ENCODE assay signal across 34 cellular contexts in the genomic region with DNA sequence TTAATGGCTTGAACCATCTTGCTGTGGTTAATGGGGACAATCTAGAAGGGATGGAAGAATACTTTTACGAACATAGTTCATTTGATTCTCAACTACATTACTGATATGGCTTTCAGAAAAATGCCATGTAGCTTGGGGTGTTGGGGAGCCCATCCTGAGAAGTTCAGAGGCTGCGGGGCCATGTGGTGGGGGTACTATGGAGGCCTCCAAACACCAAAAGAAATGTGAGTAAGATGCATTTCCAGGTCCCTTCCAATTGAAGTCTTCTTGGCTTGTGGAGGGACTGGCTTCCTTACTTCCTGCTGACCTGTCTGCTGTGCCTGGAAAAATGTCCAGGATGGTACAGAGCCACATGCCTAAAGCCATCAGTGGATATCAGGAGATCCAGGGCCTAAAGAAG. TPM values are rescaled to one million over a fixed set of nuclear protein-coding genes. Genes with fewer than 3 reads are reported as not detected.
"Had no signal": no experiment of that assay in that cellular context is flagged by ENCODE, and none has a peak within 500 bp of the region (broad histone marks: within the 10 kb centered on the region; RNA-seq: fewer than 3 reads in every experiment).

No MANE protein-coding gene starts in this region.

- H3K9me3 ChIP-seq: ovary, psoas muscle, spleen, stomach, thoracic aorta, thyroid gland, tibial nerve, upper lobe of left lung, vagina had no signal

- H3K4me3 Mint-ChIP-seq: natural killer cell; nephron; neural progenitor cell; stimulated activated effector memory CD8-positive, alpha-beta T cell treated with anti-CD3 and anti-CD28 coated beads, Interleukin-12 subunit alpha, Interleukin-12 subunit beta, amount 100 ng/mL, for 72 hours; stimulated activated naive B cell treated with anti-CD40 and anti-IgM and Interleukin-4, amounts not matched to agents 10 μg/mL and 1 μg/mL and 100 μg/mL, for 72 hours; stimulated activated naive CD8-positive, alpha-beta T cell treated with anti-CD3 and anti-CD28 coated beads, Interleukin-15, Interleukin-2, amounts not matched to agents 100 ng/mL and 50 ng/mL, for 24 hours had no signal

- H2AFZ ChIP-seq: neural progenitor cell, parathyroid adenoma had no signal

- H3K4me3 ChIP-seq: neural progenitor cell, ovary, psoas muscle, skin epidermis, smooth muscle cell, spleen, stomach, thoracic aorta, thyroid gland, tibial nerve, upper lobe of left lung, vagina had no signal

- H3K27ac ChIP-seq: neural progenitor cell, ovary, parathyroid adenoma, psoas muscle, skin epidermis, spleen, stomach, thoracic aorta, thyroid gland, tibial nerve, upper lobe of left lung, vagina had no signal

- H3K79me2 ChIP-seq: parathyroid adenoma had no signal

- H3K36me3 ChIP-seq: neural progenitor cell, ovary, spleen, stomach, thoracic aorta, thyroid gland, tibial nerve, upper lobe of left lung, vagina had no signal

- H3K4me1 Mint-ChIP-seq: natural killer cell; nephron; neural progenitor cell; stimulated activated effector memory CD8-positive, alpha-beta T cell treated with anti-CD3 and anti-CD28 coated beads, Interleukin-12 subunit alpha, Interleukin-12 subunit beta, amount 100 ng/mL, for 72 hours; stimulated activated naive B cell treated with anti-CD40 and anti-IgM and Interleukin-4, amounts not matched to agents 10 μg/mL and 1 μg/mL and 100 μg/mL, for 72 hours had no signal

- H3K27me3 ChIP-seq: neural progenitor cell, ovary, thyroid gland, upper lobe of left lung, vagina had no signal

- H3K27ac Mint-ChIP-seq: natural killer cell; nephron; neural progenitor cell; progenitor cell of endocrine pancreas; stimulated activated effector memory CD8-positive, alpha-beta T cell treated with anti-CD3 and anti-CD28 coated beads, Interleukin-12 subunit alpha, Interleukin-12 subunit beta, amount 100 ng/mL, for 72 hours; stimulated activated naive B cell treated with anti-CD40 and anti-IgM and Interleukin-4, amounts not matched to agents 10 μg/mL and 1 μg/mL and 100 μg/mL, for 72 hours; stimulated activated naive CD8-positive, alpha-beta T cell treated with anti-CD3 and anti-CD28 coated beads, Interleukin-15, Interleukin-2, amounts not matched to agents 100 ng/mL and 50 ng/mL, for 24 hours had no signal

- H3K4me1 ChIP-seq: neural progenitor cell, parathyroid adenoma, psoas muscle, thyroid gland, vagina had no signal

- H3K27me3 Mint-ChIP-seq: progenitor cell of endocrine pancreas; stimulated activated naive CD8-positive, alpha-beta T cell treated with anti-CD3 and anti-CD28 coated beads, Interleukin-15, Interleukin-2, amounts not matched to agents 100 ng/mL and 50 ng/mL, for 24 hours had no signal

- H3K9me3 Mint-ChIP-seq: natural killer cell; nephron; neural progenitor cell; stimulated activated naive B cell treated with anti-CD40 and anti-IgM and Interleukin-4, amounts not matched to agents 10 μg/mL and 1 μg/mL and 100 μg/mL, for 72 hours; stimulated activated naive CD8-positive, alpha-beta T cell treated with anti-CD3 and anti-CD28 coated beads, Interleukin-15, Interleukin-2, amounts not matched to agents 100 ng/mL and 50 ng/mL, for 24 hours had no signal

- FAIRE-seq: urothelium cell line had no signal

- H3K4me2 ChIP-seq: neural progenitor cell, smooth muscle cell had no signal

- DNase-seq: natural killer cell; occipital lobe; ovary; posterior cingulate gyrus; psoas muscle; right cardiac atrium; spleen; stimulated activated CD4-positive, alpha-beta T cell treated with anti-CD3 and anti-CD28 coated beads, Interleukin-12 subunit alpha, Interleukin-12 subunit beta, amount 100 ng/mL, for 4 hours; stimulated activated CD4-positive, alpha-beta T cell treated with anti-CD3 and anti-CD28 coated beads, Interleukin-1b, Interleukin-23, amount 100 ng/mL, for 48 hours; stimulated activated CD4-positive, alpha-beta T cell treated with anti-CD3 and anti-CD28 coated beads, Interleukin-4, amount 100 ng/mL, for 1 hour; stimulated activated naive B cell treated with anti-CD40 and anti-IgM and Interleukin-4, amounts not matched to agents 10 μg/mL and 1 μg/mL and 100 μg/mL, for 72 hours; stimulated activated naive CD4-positive, alpha-beta T cell treated with Interleukin-2 at 50 U/mL for 16 hours; stomach; thyroid gland; trophoblast cell; upper lobe of left lung had no signal

- ATAC-seq: natural killer cell; psoas muscle; sciatic nerve; stimulated activated effector memory CD8-positive, alpha-beta T cell treated with anti-CD3 and anti-CD28 coated beads, Interleukin-12 subunit alpha, Interleukin-12 subunit beta, amount 100 ng/mL, for 72 hours; stimulated activated naive B cell treated with anti-CD40 and anti-IgM and Interleukin-4, amounts not matched to agents 10 μg/mL and 1 μg/mL and 100 μg/mL, for 72 hours had no signal

- H3K36me3 Mint-ChIP-seq: natural killer cell; neural progenitor cell; stimulated activated effector memory CD8-positive, alpha-beta T cell treated with anti-CD3 and anti-CD28 coated beads, Interleukin-12 subunit alpha, Interleukin-12 subunit beta, amount 100 ng/mL, for 72 hours; stimulated activated naive B cell treated with anti-CD40 and anti-IgM and Interleukin-4, amounts not matched to agents 10 μg/mL and 1 μg/mL and 100 μg/mL, for 72 hours had no signal

- H3K9ac ChIP-seq: neural progenitor cell, parathyroid adenoma had no signal

RNA-seq across cellular contexts. Expression of gene MBL2, which starts 1.6 kb away (rescaled TPM):
- total RNA-seq: natural killer cell, occipital lobe, ovary, progenitor cell of endocrine pancreas, psoas muscle, renal cortical epithelial cell, right cardiac atrium, sciatic nerve, subcutaneous adipose tissue, temporal lobe, thoracic aorta, thyroid gland, ureter, vagina had no signal
- polyA plus RNA-seq: neural cell, ovary, psoas muscle, right cardiac atrium, smooth muscle cell, stomach had no signal
